ENCODE assay signal across 16 cellular contexts in genomic region chr6:89583559-89583958, GRCh38. TPM values are rescaled to one million over a fixed set of nuclear protein-coding genes. Genes with fewer than 3 reads are reported as not detected.
A peak's percentile ranks its signal among the peaks of the same experiment; 100 is the strongest.
DNase-seq lines count a peak whose midpoint lies in the region; ATAC-seq, FAIRE-seq and TF ChIP-seq lines count a peak whose summit lies in the region.
"Had no signal": no experiment of that assay in that cellular context is flagged by ENCODE, and none has a peak within 500 bp of the region (broad histone marks: within the 10 kb centered on the region; RNA-seq: fewer than 3 reads in every experiment).

No MANE protein-coding gene starts in this region.

- H3K4me2 ChIP-seq in DND-41 (ENCODE audit: insufficient read depth, low read length) (no peak overlapping the region), H9 (ENCODE audit: insufficient read depth, insufficient read length, low read length) (no peak overlapping the region), GM12878 (ENCODE audit: control insufficient read depth, insufficient read depth) (no peak overlapping the region), trophoblast cell (ENCODE audit: low read length) (no peak overlapping the region)

- no peaks in the 10 kb centered on the region for H3K27me3 Mint-ChIP-seq in H9 (ENCODE audit: low read depth)
- H3K27me3 Mint-ChIP-seq: B cell, T-helper 17 cell had no signal

- no peak overlapping the region for H3K18ac ChIP-seq in H9 (ENCODE audit: insufficient read length, low read depth, low read length)
- peak overlapping the region; percentile 40 for H3K18ac ChIP-seq in trophoblast cell (ENCODE audit: low read length)

- H4K8ac ChIP-seq in H9 (replicated peaks; ENCODE audit: insufficient read length, low read depth, low read length) (no peak overlapping the region), trophoblast cell (ENCODE audit: low read depth, low read length) (no peak overlapping the region)

- H3K27ac ChIP-seq in DND-41 (ENCODE audit: low read length): no peak overlapping the region
- H3K27ac ChIP-seq in H9 (ENCODE audit: insufficient read length, low read depth, low read length): no peak overlapping the region
- H3K27ac ChIP-seq in GM12878 (ENCODE audit: control insufficient read depth, insufficient read depth): no peak overlapping the region
- no peak overlapping the region for H3K27ac ChIP-seq in trophoblast cell (ENCODE audit: low read depth, low read length)

- H3K36me3 ChIP-seq in DND-41 (ENCODE audit: insufficient read depth, low read length) (no peaks in the 10 kb centered on the region), GM12878 (ENCODE audit: control insufficient read depth in 2 of 2, insufficient read depth in 2 of 2, low read length in 1 of 2) (no peaks in the 10 kb centered on the region), trophoblast cell (ENCODE audit: control insufficient read depth in 1 of 2, insufficient read depth in 2 of 2, low read length in 2 of 2) (peaks cover 0 to 2% of the 10 kb centered on the region in 2 experiments)

- H3K4ac ChIP-seq in H9 (ENCODE audit: low read depth, low read length) (no peak overlapping the region), trophoblast cell (ENCODE audit: low read depth, low read length) (no peak overlapping the region)

- H3K4me1 Mint-ChIP-seq in H9: peaks cover 3 to 15% of the 10 kb centered on the region in 2 experiments; a peak in 3 of 4 replicates
- H3K4me1 Mint-ChIP-seq: B cell; CD4-positive, alpha-beta memory T cell had no signal

- H3K4me1 ChIP-seq in DND-41 (ENCODE audit: insufficient read depth, low read length) (no peaks in the 10 kb centered on the region), H9 (ENCODE audit: insufficient read depth, low read length) (no peaks in the 10 kb centered on the region), GM12878 (ENCODE audit: control insufficient read depth, insufficient read depth, low read length) (no peaks in the 10 kb centered on the region), trophoblast cell (ENCODE audit: control insufficient read depth in 1 of 2, insufficient read depth in 2 of 2, low read length in 2 of 2) (peaks cover 4 to 9% of the 10 kb centered on the region in 2 experiments)

- no peak for TF ChIP-seq RAD21 in GM12878 (IDR thresholded peaks at IDR 0.05; ENCODE audit: insufficient read depth, low read depth, low read length)

- H2BK12ac ChIP-seq in H9 (ENCODE audit: insufficient read length, low read depth, low read length): no peak overlapping the region
- H2BK12ac ChIP-seq in trophoblast cell (ENCODE audit: low read length): no peak overlapping the region

- ATAC-seq in DND-41 (ENCODE audit: insufficient read depth, low read depth) (0 out of 3 replicates have a peak, but pooled peaks have one; percentile 40), GM12878 (0 out of 3 replicates have a peak, but pooled peaks have one; percentile 34), GM18498 (IDR thresholded peaks at IDR 0.05; ENCODE audit: unreplicated experiment) (no peak), HG02678 (IDR thresholded peaks at IDR 0.05; ENCODE audit: unreplicated experiment) (no peak), HG02981 (IDR thresholded peaks at IDR 0.05; ENCODE audit: unreplicated experiment) (no peak)
- ATAC-seq: T-helper 17 cell had no signal

- SMC1A ChIA-PET in GM12878 (lab: Charles Lee; ENCODE audit: uncharacterized antibody, unreplicated experiment): no interaction called here

- in situ Hi-C loops in GM12878 (cut with MboI): no loop called here

- H2AFZ ChIP-seq in DND-41 (ENCODE audit: low read depth, low read length): no peak overlapping the region
- H2AFZ ChIP-seq in H9 (ENCODE audit: low read length): no peak overlapping the region
- H2AFZ ChIP-seq in GM12878 (ENCODE audit: control insufficient read depth, low read depth, low read length): no peak overlapping the region
- H2AFZ ChIP-seq in trophoblast cell (ENCODE audit: insufficient read depth, low read length, poor library complexity): no peak overlapping the region

- H3K14ac ChIP-seq in H9 (ENCODE audit: insufficient read depth, low read length) (no peak overlapping the region; the same call in 1 of the 2 replicates), trophoblast cell (ENCODE audit: low read length) (no peak overlapping the region)

- no peaks in the 10 kb centered on the region for H3K23me2 ChIP-seq in H9 (ENCODE audit: insufficient read length, low read depth, low read length, poor library complexity, severe bottlenecking)

- no peak overlapping the region for H4K5ac ChIP-seq in H9 (ENCODE audit: insufficient read length, low read depth, low read length)

- RAD21 ChIA-PET in GM12878 (lab: Charles Lee; ENCODE audit: unreplicated experiment): no interaction called here

- WGBS in H9 (ENCODE audit: extremely low coverage, insufficient read length, low lambda C conversion rate): no CpG with 5 or more reads among the region's 2 CpGs
- WGBS in GM12878 (ENCODE audit: insufficient coverage, insufficient replicate concordance, low lambda C conversion rate, missing lambda C conversion rate): 63% methylated on average over 2 of the region's 2 CpGs
- no CpG with 5 or more reads among the region's 2 CpGs for WGBS in trophoblast cell (ENCODE audit: extremely low coverage, insufficient coverage, insufficient read length)

- H4K20me1 ChIP-seq in DND-41 (ENCODE audit: insufficient read depth, low read length): no peaks in the 10 kb centered on the region
- no peaks in the 10 kb centered on the region for H4K20me1 ChIP-seq in H9 (ENCODE audit: control insufficient read depth, insufficient read depth, insufficient read length)
- no peaks in the 10 kb centered on the region for H4K20me1 ChIP-seq in GM12878 (ENCODE audit: control insufficient read depth, insufficient read depth)

- FAIRE-seq in GM12878 (lab: Jason Lieb, UNC): no peak

- TF ChIP-seq CTCF in DND-41 (IDR thresholded peaks at IDR 0.05; ENCODE audit: borderline replicate concordance, extremely low read depth, low read length, poor library complexity, severe bottlenecking) (peak; percentile 11), H9 (conservative IDR thresholded peaks at IDR 0.05) (peak; percentile 43; the same call in 2 of the 3 replicates), GM12878 (IDR thresholded peaks at IDR 0.05 in 2 of 3, conservative IDR thresholded peaks at IDR 0.05 in 1 of 3; ENCODE audit: control insufficient read depth in 2 of 3, extremely low read depth in 1 of 3, insufficient read depth in 1 of 3, low read depth in 3 of 3, low read length in 3 of 3) (0 out of 6 replicates have a peak, but pooled peaks of 1 of the 3 experiments have one; percentile 4)

- H3K9me3 Mint-ChIP-seq in H9: no peaks in the 10 kb centered on the region
- H3K9me3 Mint-ChIP-seq: HFFc6 had no signal

- no peak overlapping the region for H2AK5ac ChIP-seq in H9 (ENCODE audit: insufficient read length, low read length)
- no peak overlapping the region for H2AK5ac ChIP-seq in trophoblast cell (ENCODE audit: low read length)

- intact Hi-C loops in GM12878 (cut with micrococcal nuclease; ENCODE audit: unreplicated experiment): no loop called here

- no peak overlapping the region for H4K12ac ChIP-seq in trophoblast cell (ENCODE audit: low read depth, low read length)

- H3K27ac Mint-ChIP-seq in H9: no peak overlapping the region
- H3K27ac Mint-ChIP-seq: B cell; CD4-positive, alpha-beta memory T cell; HFFc6; T-helper 17 cell had no signal

- TF ChIP-seq POLR2A in GM12878 (IDR thresholded peaks at IDR 0.05; ENCODE audit: low read depth, low read length): no peak

- H3K79me2 ChIP-seq in DND-41 (ENCODE audit: insufficient read depth, low read length) (no peaks in the 10 kb centered on the region), H9 (ENCODE audit: insufficient read depth, low read length) (no peaks in the 10 kb centered on the region), GM12878 (ENCODE audit: control insufficient read depth, insufficient read depth, low read length) (no peaks in the 10 kb centered on the region), trophoblast cell (ENCODE audit: control insufficient read depth, insufficient read depth, low read length, poor library complexity) (no peaks in the 10 kb centered on the region)

- H2BK120ac ChIP-seq in H9 (ENCODE audit: low read depth, low read length, poor library complexity, severe bottlenecking) (no peak overlapping the region), trophoblast cell (ENCODE audit: insufficient read depth, low read length, poor library complexity) (no peak overlapping the region)

- no peak overlapping the region for H4K91ac ChIP-seq in H9 (ENCODE audit: insufficient read length, low read depth, low read length)
- H4K91ac ChIP-seq in trophoblast cell (ENCODE audit: low read depth, low read length): peak overlapping the region; percentile 59

- TF ChIP-seq EP300 in GM12878 (IDR thresholded peaks at IDR 0.05; ENCODE audit: borderline replicate concordance in 1 of 2, control insufficient read depth in 1 of 2, low read depth in 2 of 2, low read length in 2 of 2): no peak

- H2BK5ac ChIP-seq in H9 (ENCODE audit: insufficient read length, low read length) (no peak overlapping the region), trophoblast cell (ENCODE audit: low read depth, low read length, poor library complexity) (no peak overlapping the region)

- H3K23ac ChIP-seq in H9 (ENCODE audit: insufficient read length, low read depth, low read length) (no peak overlapping the region), trophoblast cell (ENCODE audit: low read length) (no peak overlapping the region)

- H3K36me3 Mint-ChIP-seq in H9 (ENCODE audit: insufficient read depth in 1 of 3, low read depth in 3 of 3): no peaks in the 10 kb centered on the region

- H3K79me1 ChIP-seq in H9 (ENCODE audit: insufficient read depth, low read depth, low read length, poor library complexity, severe bottlenecking) (no peaks in the 10 kb centered on the region), trophoblast cell (ENCODE audit: low read length) (no peaks in the 10 kb centered on the region)

- no TSS peak for BruUV-seq in GM12878 (replicated peaks; lab: Mats Ljungman, UMichigan)

- H3K9ac ChIP-seq in DND-41 (ENCODE audit: low read depth, low read length): no peak overlapping the region
- no peak overlapping the region for H3K9ac ChIP-seq in H9 (ENCODE audit: extremely low read depth, insufficient read length, low read length)
- no peak overlapping the region for H3K9ac ChIP-seq in GM12878 (ENCODE audit: control insufficient read depth, insufficient read depth, low read length)
- H3K9ac ChIP-seq in trophoblast cell (ENCODE audit: low read length): no peak overlapping the region

- POLR2A ChIA-PET in GM12878 (lab: Charles Lee): no interaction called here

- H3K9me3 ChIP-seq in DND-41 (ENCODE audit: insufficient read depth, low read length, severe bottlenecking) (no peaks in the 10 kb centered on the region), H9 (ENCODE audit: control insufficient read depth, low read depth, low read length) (no peaks in the 10 kb centered on the region), GM12878 (replicated peaks; ENCODE audit: control insufficient read depth, insufficient read depth, low read length) (no peaks in the 10 kb centered on the region), trophoblast cell (ENCODE audit: insufficient read depth, low read depth, low read length) (no peaks in the 10 kb centered on the region)

- no peak for DNase-seq in DND-41
- no peak for DNase-seq in H9
- no peak for DNase-seq in GM12878 (ENCODE audit: low read depth, low spot score)
- DNase-seq in trophoblast cell: no peak
- DNase-seq: CD4-positive, alpha-beta memory T cell; HFFc6; Karpas-422; NCI-H1417; NCI-H2081 treated with DMSO at 0.1 percent for 48 hours; NCI-H510A; SHP77 treated with DMSO at 0.1 percent for 48 hours; T-helper 17 cell had no signal

- no peak overlapping the region for H3T11ph ChIP-seq in H9 (ENCODE audit: low read length)

- H2BK20ac ChIP-seq in H9 (ENCODE audit: low read depth, low read length, poor library complexity, severe bottlenecking): no peak overlapping the region

- H3K4me3 ChIP-seq in DND-41 (ENCODE audit: low read depth in 1 of 2, low read length in 2 of 2): no peak overlapping the region
- no peak overlapping the region for H3K4me3 ChIP-seq in GM12878
- H3K4me3 ChIP-seq in trophoblast cell (ENCODE audit: low read depth, low read length): no peak overlapping the region

- peaks cover 6% of the 10 kb centered on the region for H3K27me3 ChIP-seq in DND-41 (ENCODE audit: insufficient read depth, low read length, poor library complexity)
- H3K27me3 ChIP-seq in H9 (ENCODE audit: insufficient read depth, low read length): no peaks in the 10 kb centered on the region
- H3K27me3 ChIP-seq in GM12878 (replicated peaks in 1 of 2; ENCODE audit: control insufficient read depth in 2 of 2, insufficient read depth in 2 of 2, low read length in 1 of 2): no peaks in the 10 kb centered on the region
- H3K27me3 ChIP-seq in trophoblast cell (ENCODE audit: insufficient read depth, low read length): no peaks in the 10 kb centered on the region

- no peak overlapping the region for H2BK15ac ChIP-seq in H9 (ENCODE audit: low read depth, low read length)

- CTCF ChIA-PET in GM12878 (lab: Yijun Ruan, JAX): no interaction called here

- no peak overlapping the region for H3K56ac ChIP-seq in H9 (ENCODE audit: insufficient read length, low read depth, low read length)

- H3K4me3 Mint-ChIP-seq in H9: no peak overlapping the region
- H3K4me3 Mint-ChIP-seq: B cell; CD4-positive, alpha-beta memory T cell; HFFc6; T-helper 17 cell had no signal

RNA-seq across cellular contexts. Expression of gene LYRM2, which starts 55.0 kb away (rescaled TPM):
- 29.3 and 29.8 TPM in 2 replicates for total RNA-seq in H9 (2021)
- total RNA-seq in GM12878 (2013; cell fraction: nucleolus; rRNA removed): 39.5 and 42.0 TPM in 2 replicates
- 15.5 and 17.2 TPM in 2 replicates for total RNA-seq in GM12878 (2014; rRNA removed)
- 18.8 and 20.6 TPM in 2 replicates for total RNA-seq in GM12878 (2014; rRNA removed; fragmentation: Illumina TruSeq; extraction: Trizol)
- total RNA-seq in GM12878 (2021): 23.6 and 25.1 TPM in 2 replicates
- polyA plus RNA-seq in GM12878 (2011; ENCODE audit: low read depth): 29.8 TPM
- polyA plus RNA-seq in GM12878 (2011; rRNA removed): 33.8 and 62.2 TPM in 2 replicates
- 8.3 and 9.2 TPM in 2 replicates for polyA plus RNA-seq in GM12878 (2011; cell fraction: cytosol; rRNA removed)
- 9.0 and 10.0 TPM in 2 replicates for polyA plus RNA-seq in GM12878 (2011; cell fraction: nucleus; rRNA removed)
- 23.9 and 28.6 TPM in 2 replicates for polyA plus RNA-seq in GM12878 (2012)
- 27.9 and 40.8 TPM in 2 replicates for polyA plus RNA-seq in GM12878 (2014; fragmentation: Illumina TruSeq; extraction: Trizol)
- 10 to 100 TPM; 57.1 to 75.0 TPM for polyA plus RNA-seq in GM12878 (2014; fragmentation: Nextera tagmentation; extraction: Ambion mirVana)
- polyA plus RNA-seq in GM12878 (2014; rRNA removed): 14.9 and 18.5 TPM in 2 replicates
- 10 to 100 TPM; 52.5 to 57.9 TPM for polyA plus RNA-seq in GM12878 (2016; fragmentation: Nextera tagmentation; extraction: Ambion mirVana)
- polyA minus RNA-seq in GM12878 (2011; rRNA and poly(A)+ RNA removed): 8.1 and 11.3 TPM in 2 replicates
- 4.1 and 6.7 TPM in 2 replicates for polyA minus RNA-seq in GM12878 (2011; cell fraction: cytosol; rRNA and poly(A)+ RNA removed)
- 8.2 and 13.0 TPM in 2 replicates for polyA minus RNA-seq in GM12878 (2011; cell fraction: nucleus; rRNA and poly(A)+ RNA removed)
- polyA plus RNA-seq in trophoblast cell (2013): 27.2 and 28.3 TPM in 2 replicates

Comparison
In these comparisons a context has a peak if more than half of its experiments do, and no peak if none do; other contexts are left out.
1. ATAC-seq: peak in DND-41 (single experiment) and GM12878 (single experiment); none in GM18498 (single experiment), HG02678 (single experiment) and HG02981 (single experiment).